Comparison of ENCODE assay signal across 6 cellular contexts in the genomic region with DNA sequence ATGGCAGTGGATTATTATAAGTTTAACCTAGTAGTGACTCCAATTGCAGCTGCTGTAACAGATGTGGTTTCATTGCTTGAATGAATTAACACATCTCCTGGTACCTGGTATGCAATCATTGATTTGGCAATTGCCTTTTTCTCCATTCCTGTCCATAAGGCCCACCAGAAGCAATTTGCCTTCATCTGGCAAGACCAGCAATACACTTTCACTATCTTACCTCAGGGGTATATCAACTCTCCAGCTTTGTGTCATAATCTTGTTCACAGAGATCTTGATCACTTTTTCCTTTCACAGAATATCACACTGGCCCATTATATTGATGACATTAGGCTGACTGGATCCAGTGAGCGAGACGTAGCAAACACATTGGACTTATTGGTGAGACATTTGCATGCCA.
"Had no signal": no experiment of that assay in that cellular context is flagged by ENCODE, and none has a peak within 500 bp of the region (broad histone marks: within the 10 kb centered on the region; RNA-seq: fewer than 3 reads in every experiment).

No MANE protein-coding gene starts in this region.

- DNase-seq: H9, HCEC 1CT, HFFc6 had no signal

- H3K4me3 ChIP-seq: GM23338 had no signal

- H3K9me3 Mint-ChIP-seq: GM23338, H9, HFFc6 had no signal

- H3K4me3 Mint-ChIP-seq: GM23338, H9, HFFc6, IgD-negative memory B cell had no signal

- H3K36me3 Mint-ChIP-seq: IgD-negative memory B cell had no signal

- H3K27ac ChIP-seq: HL-60 had no signal

- H3K4me1 Mint-ChIP-seq: IgD-negative memory B cell had no signal

- H3K27ac Mint-ChIP-seq: GM23338, H9, HFFc6, IgD-negative memory B cell had no signal
